22 cellular contexts compared by ENCODE assay signal in the genomic region with DNA sequence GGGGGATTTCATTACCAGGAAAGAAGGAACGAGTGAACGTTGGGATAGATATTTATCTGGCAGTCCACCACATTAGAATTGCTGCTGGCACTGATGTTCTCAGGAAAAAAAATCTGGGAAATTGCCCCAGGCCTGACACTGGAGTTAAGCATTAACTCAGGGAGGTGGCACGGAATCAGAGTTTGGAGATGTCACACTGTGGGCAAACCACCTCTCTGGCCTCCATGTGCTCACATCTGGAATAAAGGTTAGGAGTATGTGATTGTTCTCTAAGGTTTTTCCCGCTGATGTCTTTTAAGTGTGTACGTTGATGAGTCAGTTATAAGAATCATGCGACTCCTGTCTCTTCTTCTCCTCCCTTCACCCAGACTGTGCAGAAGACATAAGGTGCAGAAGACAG. TPM values are rescaled to one million over a fixed set of nuclear protein-coding genes. Genes with fewer than 3 reads are reported as not detected.
"Had no signal": no experiment of that assay in that cellular context is flagged by ENCODE, and none has a peak within 500 bp of the region (broad histone marks: within the 10 kb centered on the region; RNA-seq: fewer than 3 reads in every experiment).

No MANE protein-coding gene starts in this region.

- H3K27ac ChIP-seq: ovary, prostate gland, skin epidermis, tibial artery had no signal

- DNase-seq: activated CD4-positive, alpha-beta T cell treated with anti-CD3 and anti-CD28 coated beads for 1 hour; activated CD4-positive, alpha-beta T cell treated with anti-CD3 and anti-CD28 coated beads, Interleukin-2, amount 50 U/mL, for 1 hour; activated CD8-positive, alpha-beta T cell treated with anti-CD3 and anti-CD28 coated beads, Interleukin-2, amount 10 ng/mL, durations not matched to agents 7 days and 5 days; caudate nucleus; dermis blood vessel endothelial cell; effector memory CD4-positive, alpha-beta T cell; islet precursor cell; naive thymus-derived CD8-positive, alpha-beta T cell; ovary; right cardiac atrium; stimulated activated CD4-positive, alpha-beta T cell treated with anti-CD3 and anti-CD28 coated beads, Interleukin-1b, Interleukin-23, amount 100 ng/mL, for 48 hours; T-helper 1 cell had no signal

- H3K27me3 ChIP-seq: ovary had no signal

- H3K4me3 ChIP-seq: lung, ovary, prostate gland, skin epidermis, tibial artery had no signal

- FAIRE-seq: frontal cortex, TTC549 had no signal

- ATAC-seq: activated CD8-positive, alpha-beta T cell treated with anti-CD3 and anti-CD28 coated beads, Interleukin-2, amount 10 ng/mL, durations not matched to agents 7 days and 5 days; activated naive CD4-positive, alpha-beta T cell treated with anti-CD3 and anti-CD28 coated beads, Interleukin-2, amount 50 U/mL, for 72 hours; naive thymus-derived CD8-positive, alpha-beta T cell; right cardiac atrium had no signal

RNA-seq across cellular contexts. Expression of a gene that starts 7.9 kb away (rescaled TPM):
- total RNA-seq: activated CD8-positive, alpha-beta T cell treated with anti-CD3 and anti-CD28 coated beads, Interleukin-2, amount 10 ng/mL, durations not matched to agents 7 days and 5 days; activated T-helper 1 cell treated with anti-CD3 and anti-CD28 coated beads, Interleukin-12 subunit alpha, Interleukin-12 subunit beta, Interleukin-2, Interleukin-4 antibody, amounts not matched to agents 30 ng/mL and 10 ng/mL and 1 ng/mL, durations not matched to agents 14 hours and 24 hours and 36 hours; aorta; dermis blood vessel endothelial cell; frontal cortex; naive thymus-derived CD8-positive, alpha-beta T cell; right cardiac atrium; ureter had no signal
